In genomic region chr2:49598231-49598630, GRCh38 we compare ENCODE assay signal across 31 cellular contexts.
"Had no signal": no experiment of that assay in that cellular context is flagged by ENCODE, and none has a peak within 500 bp of the region (broad histone marks: within the 10 kb centered on the region; RNA-seq: fewer than 3 reads in every experiment).

No MANE protein-coding gene starts in this region.

- H3K27me3 ChIP-seq: body of pancreas, breast epithelium, MG63 had no signal

- H3K27ac ChIP-seq: body of pancreas, breast epithelium had no signal

- ATAC-seq: activated CD4-positive, alpha-beta T cell treated with anti-CD3 and anti-CD28 coated beads for 36 hours; activated CD4-positive, CD25-positive, alpha-beta regulatory T cell treated with anti-CD3 and anti-CD28 coated beads, Interleukin-2, amount 50 U/mL, for 24 hours; activated CD8-positive, alpha-beta T cell treated with anti-CD3 and anti-CD28 coated beads, Interleukin-2, amount 10 ng/mL, durations not matched to agents 7 days and 5 days; body of pancreas; WTC11 had no signal

- H3K4me3 ChIP-seq: body of pancreas, breast epithelium, MG63 had no signal

- H3K9me3 ChIP-seq: body of pancreas, MG63 had no signal

- H3K36me3 ChIP-seq: breast epithelium, MG63 had no signal

- H3K4me1 ChIP-seq: body of pancreas, breast epithelium had no signal

- DNase-seq: activated CD4-positive, alpha-beta T cell treated with anti-CD3 and anti-CD28 coated beads for 36 hours; activated CD4-positive, alpha-beta T cell treated with anti-CD3 and anti-CD28 coated beads, Interleukin-2, amount 10 ng/mL, durations not matched to agents 7 days and 5 days; activated CD4-positive, alpha-beta T cell treated with anti-CD3 and anti-CD28 coated beads, Interleukin-2, amount 50 U/mL, for 48 hours; activated CD8-positive, alpha-beta T cell treated with anti-CD3 and anti-CD28 coated beads, Interleukin-2, amount 10 ng/mL, durations not matched to agents 7 days and 5 days; activated gamma-delta T cell; activated naive CD4-positive, alpha-beta T cell treated with Interleukin-2 at 50 U/mL for 16 hours; activated naive CD8-positive, alpha-beta T cell treated with anti-CD3 and anti-CD28 coated beads, Interleukin-2, amount 10 ng/mL, durations not matched to agents 7 days and 5 days; activated T-cell treated with anti-CD3 and anti-CD28 coated beads, Interleukin-2, amount 50 U/mL, for 24 hours; body of pancreas; caudate nucleus; cerebellar nuclear complex; Karpas-422; KBM-7; MG63; MV-4-11; NCI-H1092; NCI-H1436 treated with DMSO at 0.1 percent for 48 hours; NCI-H1694 treated with DMSO at 0.1 percent for 48 hours; NCI-H2029; NCI-H2171; NCI-H510A; NCI-H526; NCI-H748 treated with DMSO at 0.1 percent for 48 hours; SIG-M5; SW 1271; T-helper 1 cell; T-helper 2 cell; T-helper 9 cell had no signal
